Comparison of ENCODE assay signal across 1 cellular context in the genomic region with DNA sequence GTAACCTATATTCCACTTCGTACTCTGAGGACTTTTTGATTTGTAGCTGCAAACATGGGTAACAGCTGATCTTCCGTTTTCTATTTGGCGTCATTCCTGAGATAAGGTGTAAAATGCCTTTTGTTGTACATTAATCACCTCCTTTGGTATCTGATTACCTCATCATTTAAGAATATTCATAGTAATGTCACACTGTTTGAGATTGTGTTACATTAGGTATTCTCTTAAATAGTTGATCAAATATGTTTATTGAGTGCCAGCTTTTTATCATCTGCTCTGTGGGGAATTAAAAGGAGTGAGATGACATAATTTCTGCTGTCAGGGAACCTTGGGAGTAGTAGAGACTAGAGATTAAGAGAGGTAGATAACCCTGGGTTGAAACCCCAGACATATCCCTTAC.
TF ChIP-seq lines count a peak whose summit lies in the region.

No MANE protein-coding gene starts in this region.

TF ChIP-seq in HEK293, 187 proteins besides CTCF, POLR2A, EP300 and RAD21 (continued from another document and continues in another):
- no peak for TF ChIP-seq ZNF416 (tag by site-specific recombination; IDR thresholded peaks at IDR 0.05)
- no peak for TF ChIP-seq ZNF514 (tag by site-specific recombination; IDR thresholded peaks at IDR 0.05)
- TF ChIP-seq SP2 (tag by site-specific recombination; IDR thresholded peaks at IDR 0.05): no peak; the same call in 1 of the 2 replicates
- TF ChIP-seq ZNF175 (tag by site-specific recombination; IDR thresholded peaks at IDR 0.05): no peak
- TF ChIP-seq ZNF280C (tag by site-specific recombination; IDR thresholded peaks at IDR 0.05): no peak
- no peak for TF ChIP-seq ZNF529 (tag by site-specific recombination; IDR thresholded peaks at IDR 0.05; ENCODE audit: insufficient replicate concordance)
- TF ChIP-seq ZNF19 (tag by site-specific recombination; IDR thresholded peaks at IDR 0.05; ENCODE audit: low read depth): no peak
- no peak for TF ChIP-seq ZNF18 (tag by site-specific recombination; IDR thresholded peaks at IDR 0.05)
- TF ChIP-seq ZNF473 (tag by site-specific recombination; IDR thresholded peaks at IDR 0.05): no peak
- TF ChIP-seq HOXC10 (CRISPR knock-in tag; IDR thresholded peaks at IDR 0.05): no peak
- TF ChIP-seq SP7 (tag by site-specific recombination; IDR thresholded peaks at IDR 0.05): peak; percentile 80
- TF ChIP-seq ATF2 (tag by site-specific recombination; IDR thresholded peaks at IDR 0.05; ENCODE audit: low read depth): peak; percentile 96
- TF ChIP-seq ZNF16 (tag by site-specific recombination; IDR thresholded peaks at IDR 0.05; ENCODE audit: low read depth): no peak
- TF ChIP-seq ZBTB7A (tag by site-specific recombination; IDR thresholded peaks at IDR 0.05; ENCODE audit: low read depth): no peak
- TF ChIP-seq INSM2 (tag by site-specific recombination; IDR thresholded peaks at IDR 0.05): peak; percentile 56; the same call in 1 of the 2 replicates
- TF ChIP-seq ZNF76 (tag by site-specific recombination; IDR thresholded peaks at IDR 0.05; ENCODE audit: borderline replicate concordance, low read depth): no peak
- TF ChIP-seq SALL2 (tag by site-specific recombination; IDR thresholded peaks at IDR 0.05; ENCODE audit: borderline replicate concordance): no peak
- no peak for TF ChIP-seq MEIS1 (CRISPR knock-in tag; IDR thresholded peaks at IDR 0.05; ENCODE audit: borderline replicate concordance)
- TF ChIP-seq KLF8 (tag by site-specific recombination; IDR thresholded peaks at IDR 0.05): peak; percentile 68
- no peak for TF ChIP-seq ZNF513 (tag by site-specific recombination; IDR thresholded peaks at IDR 0.05)
- TF ChIP-seq ZNF10 (tag by site-specific recombination; IDR thresholded peaks at IDR 0.05): no peak
- TF ChIP-seq ZBTB21 (tag by site-specific recombination; IDR thresholded peaks at IDR 0.05): peak; percentile 68
- peak; percentile 72 for TF ChIP-seq ZXDB (tag by site-specific recombination; IDR thresholded peaks at IDR 0.05)
- no peak for TF ChIP-seq ZNF26 (tag by site-specific recombination; IDR thresholded peaks at IDR 0.05)
- TF ChIP-seq ZFP37 (tag by site-specific recombination; IDR thresholded peaks at IDR 0.05): 0 out of 2 replicates have a peak, but pooled peaks have one; percentile 69
- TF ChIP-seq ZNF423 (tag by site-specific recombination; IDR thresholded peaks at IDR 0.05): no peak
- no peak for TF ChIP-seq ZNF184 (tag by site-specific recombination; IDR thresholded peaks at IDR 0.05)
- TF ChIP-seq, protein P1, sequence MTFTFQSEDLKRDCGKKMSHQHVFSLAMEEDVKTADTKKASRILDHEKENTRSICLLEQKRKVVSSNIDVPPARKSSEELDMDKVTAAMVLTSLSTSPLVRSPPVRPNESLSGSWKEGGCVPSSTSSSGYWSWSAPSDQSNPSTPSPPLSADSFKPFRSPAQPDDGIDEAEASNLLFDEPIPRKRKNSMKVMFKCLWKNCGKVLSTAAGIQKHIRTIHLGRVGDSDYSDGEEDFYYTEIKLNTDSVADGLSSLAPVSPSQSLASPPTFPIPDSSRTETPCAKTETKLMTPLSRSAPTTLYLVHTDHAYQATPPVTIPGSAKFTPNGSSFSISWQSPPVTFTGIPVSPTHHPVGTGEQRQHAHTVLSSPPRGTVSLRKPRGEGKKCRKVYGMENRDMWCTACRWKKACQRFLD (tag by site-specific recombination; IDR thresholded peaks at IDR 0.05): no peak
- TF ChIP-seq, protein P2, sequence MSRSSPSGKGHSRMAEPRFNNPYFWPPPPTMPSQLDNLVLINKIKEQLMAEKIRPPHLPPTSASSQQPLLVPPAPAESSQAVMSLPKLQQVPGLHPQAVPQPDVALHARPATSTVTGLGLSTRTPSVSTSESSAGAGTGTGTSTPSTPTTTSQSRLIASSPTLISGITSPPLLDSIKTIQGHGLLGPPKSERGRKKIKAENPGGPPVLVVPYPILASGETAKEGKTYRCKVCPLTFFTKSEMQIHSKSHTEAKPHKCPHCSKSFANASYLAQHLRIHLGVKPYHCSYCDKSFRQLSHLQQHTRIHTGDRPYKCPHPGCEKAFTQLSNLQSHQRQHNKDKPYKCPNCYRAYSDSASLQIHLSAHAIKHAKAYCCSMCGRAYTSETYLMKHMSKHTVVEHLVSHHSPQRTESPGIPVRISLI (tag by site-specific recombination; IDR thresholded peaks at IDR 0.05): no peak; the same call in 1 of the 2 replicates
- TF ChIP-seq TCF7L2 (IDR thresholded peaks at IDR 0.05; ENCODE audit: borderline replicate concordance, low read depth, low read length): no peak
- TF ChIP-seq, protein P3, sequence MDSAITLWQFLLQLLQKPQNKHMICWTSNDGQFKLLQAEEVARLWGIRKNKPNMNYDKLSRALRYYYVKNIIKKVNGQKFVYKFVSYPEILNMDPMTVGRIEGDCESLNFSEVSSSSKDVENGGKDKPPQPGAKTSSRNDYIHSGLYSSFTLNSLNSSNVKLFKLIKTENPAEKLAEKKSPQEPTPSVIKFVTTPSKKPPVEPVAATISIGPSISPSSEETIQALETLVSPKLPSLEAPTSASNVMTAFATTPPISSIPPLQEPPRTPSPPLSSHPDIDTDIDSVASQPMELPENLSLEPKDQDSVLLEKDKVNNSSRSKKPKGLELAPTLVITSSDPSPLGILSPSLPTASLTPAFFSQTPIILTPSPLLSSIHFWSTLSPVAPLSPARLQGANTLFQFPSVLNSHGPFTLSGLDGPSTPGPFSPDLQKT (IDR thresholded peaks at IDR 0.05; ENCODE audit: borderline replicate concordance, low read depth, low read length): no peak
- TF ChIP-seq, protein P4, sequence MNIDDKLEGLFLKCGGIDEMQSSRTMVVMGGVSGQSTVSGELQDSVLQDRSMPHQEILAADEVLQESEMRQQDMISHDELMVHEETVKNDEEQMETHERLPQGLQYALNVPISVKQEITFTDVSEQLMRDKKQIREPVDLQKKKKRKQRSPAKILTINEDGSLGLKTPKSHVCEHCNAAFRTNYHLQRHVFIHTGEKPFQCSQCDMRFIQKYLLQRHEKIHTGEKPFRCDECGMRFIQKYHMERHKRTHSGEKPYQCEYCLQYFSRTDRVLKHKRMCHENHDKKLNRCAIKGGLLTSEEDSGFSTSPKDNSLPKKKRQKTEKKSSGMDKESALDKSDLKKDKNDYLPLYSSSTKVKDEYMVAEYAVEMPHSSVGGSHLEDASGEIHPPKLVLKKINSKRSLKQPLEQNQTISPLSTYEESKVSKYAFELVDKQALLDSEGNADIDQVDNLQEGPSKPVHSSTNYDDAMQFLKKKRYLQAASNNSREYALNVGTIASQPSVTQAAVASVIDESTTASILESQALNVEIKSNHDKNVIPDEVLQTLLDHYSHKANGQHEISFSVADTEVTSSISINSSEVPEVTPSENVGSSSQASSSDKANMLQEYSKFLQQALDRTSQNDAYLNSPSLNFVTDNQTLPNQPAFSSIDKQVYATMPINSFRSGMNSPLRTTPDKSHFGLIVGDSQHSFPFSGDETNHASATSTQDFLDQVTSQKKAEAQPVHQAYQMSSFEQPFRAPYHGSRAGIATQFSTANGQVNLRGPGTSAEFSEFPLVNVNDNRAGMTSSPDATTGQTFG (tag by site-specific recombination; IDR thresholded peaks at IDR 0.05; ENCODE audit: borderline replicate concordance): no peak
- no peak for TF ChIP-seq ZNF266 (tag by site-specific recombination; IDR thresholded peaks at IDR 0.05; ENCODE audit: low read depth)
- TF ChIP-seq WT1 (tag by site-specific recombination; IDR thresholded peaks at IDR 0.05): peak; percentile 81
- no peak for TF ChIP-seq ZNF140 (tag by site-specific recombination; IDR thresholded peaks at IDR 0.05)
- no peak for TF ChIP-seq ZNF211 (tag by site-specific recombination; IDR thresholded peaks at IDR 0.05; ENCODE audit: low read depth)
- TF ChIP-seq TSHZ1 (tag by site-specific recombination; IDR thresholded peaks at IDR 0.05; ENCODE audit: borderline replicate concordance): no peak
